21 cellular contexts compared by ENCODE assay signal in genomic region chr2:225036431-225036830, GRCh38. TPM values are rescaled to one million over a fixed set of nuclear protein-coding genes. Genes with fewer than 3 reads are reported as not detected.
"Had no signal": no experiment of that assay in that cellular context is flagged by ENCODE, and none has a peak within 500 bp of the region (broad histone marks: within the 10 kb centered on the region; RNA-seq: fewer than 3 reads in every experiment).

No MANE protein-coding gene starts in this region.

- H3K4me3 Mint-ChIP-seq: stimulated activated effector memory CD8-positive, alpha-beta T cell treated with anti-CD3 and anti-CD28 coated beads, Interleukin-12 subunit alpha, Interleukin-12 subunit beta, amount 100 ng/mL, for 72 hours had no signal

- ATAC-seq: effector memory CD8-positive, alpha-beta T cell; left cardiac atrium; naive thymus-derived CD8-positive, alpha-beta T cell; pancreas; sciatic nerve; SK-N-SH treated with all-trans-retinoic acid at 6 μM for 48 hours; stimulated activated effector memory CD8-positive, alpha-beta T cell treated with anti-CD3 and anti-CD28 coated beads, Interleukin-12 subunit alpha, Interleukin-12 subunit beta, amount 100 ng/mL, for 72 hours had no signal

- H3K27ac ChIP-seq: esophagus squamous epithelium, neutrophil, pancreas, tibial nerve, uterus, VCaP had no signal

- H3K27me3 ChIP-seq: pancreas, tibial nerve, uterus had no signal

- H3K27ac Mint-ChIP-seq: dendritic cell treated with granulocyte-macrophage colony-stimulating factor and Interleukin-4, amounts not matched to agents 40 ng/mL and 50 ng/mL, for 4 days; stimulated activated effector memory CD8-positive, alpha-beta T cell treated with anti-CD3 and anti-CD28 coated beads, Interleukin-12 subunit alpha, Interleukin-12 subunit beta, amount 100 ng/mL, for 72 hours had no signal

- H3K4me2 ChIP-seq: smooth muscle cell had no signal

- H3K9me3 Mint-ChIP-seq: activated T-helper 2 cell treated with anti-CD3 and anti-CD28 coated beads, Interferon-gamma antibody, Interleukin-2, Interleukin-4, amounts not matched to agents 10 μg/mL and 5 μg/mL and 100 μg/mL, durations not matched to agents 14 hours and 24 hours and 36 hours; dendritic cell treated with granulocyte-macrophage colony-stimulating factor and Interleukin-4, amounts not matched to agents 40 ng/mL and 50 ng/mL, for 4 days; effector memory CD8-positive, alpha-beta T cell; naive thymus-derived CD8-positive, alpha-beta T cell; stimulated activated effector memory CD8-positive, alpha-beta T cell treated with anti-CD3 and anti-CD28 coated beads, Interleukin-12 subunit alpha, Interleukin-12 subunit beta, amount 100 ng/mL, for 72 hours had no signal

- H3K4me1 ChIP-seq: uterus had no signal

- H3K27me3 Mint-ChIP-seq: dendritic cell treated with granulocyte-macrophage colony-stimulating factor and Interleukin-4, amounts not matched to agents 40 ng/mL and 50 ng/mL, for 4 days; effector memory CD8-positive, alpha-beta T cell; naive thymus-derived CD8-positive, alpha-beta T cell had no signal

- H3K9me3 ChIP-seq: esophagus squamous epithelium, neutrophil, pancreas, tibial nerve, uterus had no signal

- H3K36me3 ChIP-seq: esophagus squamous epithelium, neutrophil, pancreas, tibial nerve, uterus had no signal

- DNase-seq: activated CD4-positive, alpha-beta T cell treated with anti-CD3 and anti-CD28 coated beads, Interleukin-2, amount 50 U/mL, for 4 hours; activated CD4-positive, CD25-positive, alpha-beta regulatory T cell treated with anti-CD3 and anti-CD28 coated beads, Interleukin-2, amount 50 U/mL, for 72 hours; activated naive CD4-positive, alpha-beta T cell treated with Interleukin-2 at 50 U/mL for 16 hours; activated T-cell treated with anti-CD3 and anti-CD28 coated beads for 4 hours; effector memory CD8-positive, alpha-beta T cell; esophagus squamous epithelium; left cardiac atrium; mesendoderm; naive thymus-derived CD8-positive, alpha-beta T cell; pancreas; stimulated activated CD4-positive, alpha-beta T cell treated with anti-CD3 and anti-CD28 coated beads, Interleukin-4, amount 100 ng/mL, for 1 hour; uterus had no signal

- H3K4me3 ChIP-seq: esophagus squamous epithelium, pancreas, smooth muscle cell, tibial nerve, uterus had no signal

RNA-seq across cellular contexts. Expression of gene DOCK10, which starts 5.8 kb away (rescaled TPM):
- polyA plus RNA-seq: smooth muscle cell had no signal
